In the genomic region with DNA sequence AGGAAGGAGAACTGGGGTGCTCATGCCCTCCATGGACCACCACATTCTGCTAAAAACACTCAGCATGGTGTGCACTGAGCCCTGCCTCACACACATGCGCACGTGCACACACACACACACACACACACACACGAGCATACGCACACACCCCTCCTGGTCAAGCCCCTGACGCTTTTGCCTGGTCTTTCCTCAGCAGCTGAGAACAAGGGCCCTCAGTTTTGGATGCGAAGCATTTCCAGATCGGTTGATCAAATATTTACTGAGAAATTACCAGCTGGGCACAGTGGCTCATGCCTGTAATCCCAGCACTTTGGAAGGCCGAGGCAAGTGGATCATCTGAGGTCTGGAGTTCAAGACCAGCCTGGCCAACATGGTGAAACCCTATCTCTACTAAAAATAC, we compare ENCODE assay signal across 19 cellular contexts. TPM values are rescaled to one million over a fixed set of nuclear protein-coding genes. Genes with fewer than 3 reads are reported as not detected.
DNase-seq lines count a peak whose midpoint lies in the region; ATAC-seq and TF ChIP-seq lines count a peak whose summit lies in the region.
"Had no signal": no experiment of that assay in that cellular context is flagged by ENCODE, and none has a peak within 500 bp of the region (broad histone marks: within the 10 kb centered on the region; RNA-seq: fewer than 3 reads in every experiment).

No MANE protein-coding gene starts in this region.

- H3K14ac ChIP-seq in IMR-90 (replicated peaks; ENCODE audit: low read depth, low read length) = no peak overlapping the region

- H2AK5ac ChIP-seq in IMR-90 (ENCODE audit: low read depth, low read length) = no peak overlapping the region

- H3K4me1 Mint-ChIP-seq in neural progenitor cell = peaks cover 37% of the 10 kb centered on the region

- WGBS in IMR-90 (ENCODE audit: extremely low coverage in 2 of 2, insufficient read length in 1 of 2), 2 experiments = 80% methylated on average over 8 of the region's 8 CpGs; no CpG with 5 or more reads in 1 of the 2 experiments
- 13 to 21% methylated on average over 4 to 8 of the region's 8 CpGs for WGBS in body of pancreas, 2 donors

- peak overlapping the region; percentile 27 for H3K27ac Mint-ChIP-seq in neural progenitor cell

- peaks cover 6% of the 10 kb centered on the region for H3F3A ChIP-seq in neural progenitor cell (ENCODE audit: low read depth)

- no peak overlapping the region for H4K8ac ChIP-seq in IMR-90 (ENCODE audit: low read depth in 2 of 2, low read length in 2 of 2)

- H3K9ac ChIP-seq in IMR-90 (ENCODE audit: low read depth, low read length) (no peak overlapping the region), neural progenitor cell (no peak overlapping the region)

- no peaks in the 10 kb centered on the region for H3K79me2 ChIP-seq in neural progenitor cell (ENCODE audit: low read depth)

- H3K27me3 Mint-ChIP-seq in neural progenitor cell (ENCODE audit: insufficient read depth, low read depth) = peaks cover 11% of the 10 kb centered on the region

- POLR2A ChIA-PET in IMR-90 (lab: Charles Lee; ENCODE audit: unreplicated experiment) = no interaction called here

- no peak overlapping the region for H2BK5ac ChIP-seq in IMR-90 (ENCODE audit: low read depth, low read length, poor library complexity, severe bottlenecking)

- H3K36me3 Mint-ChIP-seq in neural progenitor cell = peaks cover 2% of the 10 kb centered on the region

- H3K23ac ChIP-seq in IMR-90 (ENCODE audit: low read depth, low read length) = no peak overlapping the region

- TF ChIP-seq CTCF in IMR-90 (conservative IDR thresholded peaks at IDR 0.05; ENCODE audit: low read depth, low read length) = no peak
- TF ChIP-seq CTCF in body of pancreas (IDR thresholded peaks at IDR 0.05) = no peak
- TF ChIP-seq CTCF in neural progenitor cell (IDR thresholded peaks at IDR 0.05) = no peak
- TF ChIP-seq CTCF in GM10266 (IDR thresholded peaks at IDR 0.05; ENCODE audit: control insufficient read depth, insufficient read depth, low read depth, missing control alignments) = no peak

- H2AFZ ChIP-seq in IMR-90 (replicated peaks; ENCODE audit: low read length, poor library complexity) = peak overlapping the region; percentile 33
- H2AFZ ChIP-seq in neural progenitor cell (replicated peaks) = no peak overlapping the region

- BruUV-seq in IMR-90 (replicated peaks; lab: Mats Ljungman, UMichigan) = no TSS peak

- no peak overlapping the region for H3K4me3 Mint-ChIP-seq in neural progenitor cell

- H4K5ac ChIP-seq in IMR-90 (ENCODE audit: low read depth, low read length) = no peak overlapping the region

- H3K4me2 ChIP-seq in IMR-90 (ENCODE audit: low read depth, low read length) = no peak overlapping the region
- no peak overlapping the region for H3K4me2 ChIP-seq in neural progenitor cell

- no peak overlapping the region for H3K4ac ChIP-seq in IMR-90 (ENCODE audit: low read depth, low read length)

- no peak overlapping the region for H2BK15ac ChIP-seq in IMR-90 (ENCODE audit: low read depth, low read length)

- DNase-seq in SHP77 (lab: John Stamatoyannopoulos, UW) (peak; percentile 47), SHP77 treated with DMSO at 0.1 percent for 48 hours (lab: John Stamatoyannopoulos, UW) (no peak), IMR-90 (no peak), body of pancreas (peak; percentile 39 to 71 (median 50)), neural progenitor cell (ENCODE audit: low spot score) (no peak), GM10266 (ENCODE audit: extremely low spot score) (no peak), erythroblast (lab: John Stamatoyannopoulos, UW) (no peak)
- DNase-seq: GOT3, MG63, NCI-H1048, NCI-H1417 treated with DMSO at 0.1 percent for 48 hours, NCI-H1930, NCI-H510A, PC-3, Right ventricle myocardium superior had no signal

- ATAC-seq in IMR-90 (ENCODE audit: low read depth) (no peak), body of pancreas (peak; percentile 59), GM19467 (IDR thresholded peaks at IDR 0.05; ENCODE audit: unreplicated experiment) (no peak)
- ATAC-seq: HCT116, PC-3 had no signal

- H2AK9ac ChIP-seq in IMR-90 (replicated peaks; ENCODE audit: low read depth, low read length, poor library complexity) = no peak overlapping the region

- intact Hi-C loops in IMR-90 (cut with micrococcal nuclease) = no loop called here
- intact Hi-C loops in body of pancreas (cut with DNase I) = no loop called here

- no peaks in the 10 kb centered on the region; the same call in 1 of the 2 replicates for H3K27me3 ChIP-seq in IMR-90 (ENCODE audit: control insufficient read depth, insufficient read depth, low read length)
- H3K27me3 ChIP-seq in body of pancreas = no peaks in the 10 kb centered on the region
- no peaks in the 10 kb centered on the region for H3K27me3 ChIP-seq in neural progenitor cell
- H3K27me3 ChIP-seq: MG63 had no signal

- H3K56ac ChIP-seq in IMR-90 (ENCODE audit: extremely low read depth, insufficient read depth, low read length) = no peak overlapping the region

- H3K9me3 Mint-ChIP-seq in neural progenitor cell = peaks cover 23% of the 10 kb centered on the region

- no peaks in the 10 kb centered on the region for H4K20me1 ChIP-seq in IMR-90 (ENCODE audit: insufficient read depth, low read length)
- no peaks in the 10 kb centered on the region for H4K20me1 ChIP-seq in neural progenitor cell (ENCODE audit: low read depth)

- H3K4me1 ChIP-seq in IMR-90 (ENCODE audit: control insufficient read depth, insufficient read depth, low read length) (peaks cover 6% of the 10 kb centered on the region), body of pancreas (peaks cover 8% of the 10 kb centered on the region), neural progenitor cell (no peaks in the 10 kb centered on the region)

- no peak overlapping the region for H3K18ac ChIP-seq in IMR-90 (ENCODE audit: low read depth, low read length)

- H2BK120ac ChIP-seq in IMR-90 (ENCODE audit: low read depth, low read length) = no peak overlapping the region

- H3K36me3 ChIP-seq in IMR-90 (ENCODE audit: control insufficient read depth, insufficient read depth, low read length) (no peaks in the 10 kb centered on the region), body of pancreas (replicated peaks in 1 of 2; ENCODE audit: insufficient read depth in 1 of 2, low read depth in 2 of 2) (no peaks in the 10 kb centered on the region), neural progenitor cell (no peaks in the 10 kb centered on the region)
- H3K36me3 ChIP-seq: MG63 had no signal

- H4K91ac ChIP-seq in IMR-90 (ENCODE audit: insufficient read depth, low read depth, low read length) = no peak overlapping the region

- H3K4me3 ChIP-seq in IMR-90 (ENCODE audit: insufficient read depth, low read depth, low read length) = no peak overlapping the region
- no peak overlapping the region for H3K4me3 ChIP-seq in body of pancreas
- no peak overlapping the region for H3K4me3 ChIP-seq in neural progenitor cell
- H3K4me3 ChIP-seq: MG63, SK-N-MC had no signal

- in situ Hi-C loops in IMR-90 (cut with MboI; ENCODE audit: low sequenced_read_pairs) = no loop called here

- CTCF ChIA-PET in IMR-90 (lab: Yijun Ruan, JAX) = interaction anchor here (0.6 to 1.3 kb wide), 2 partner anchors 11 to 322 kb away, joined by 3 to 4 read pairs; no protein-coding TSS in a partner anchor

- no peak overlapping the region for H3K27ac ChIP-seq in IMR-90 (ENCODE audit: insufficient read depth, low read length)
- H3K27ac ChIP-seq in body of pancreas = peak overlapping the region in 2 of 4 donors; percentile 29 to 55
- no peak overlapping the region for H3K27ac ChIP-seq in neural progenitor cell
- H3K27ac ChIP-seq: C4-2B, SK-N-MC had no signal

- peaks cover 21% of the 10 kb centered on the region for H3K9me3 ChIP-seq in IMR-90 (ENCODE audit: control insufficient read depth, insufficient read depth, low read length)
- no peaks in the 10 kb centered on the region for H3K9me3 ChIP-seq in body of pancreas
- peaks cover 7% of the 10 kb centered on the region for H3K9me3 ChIP-seq in neural progenitor cell (ENCODE audit: low read depth)

- TF ChIP-seq RAD21 in IMR-90 (IDR thresholded peaks at IDR 0.05; ENCODE audit: low read length) = no peak

- TF ChIP-seq POLR2A in IMR-90 (IDR thresholded peaks at IDR 0.05; ENCODE audit: low read depth, low read length) (no peak), body of pancreas (IDR thresholded peaks at IDR 0.05) (no peak), erythroblast (IDR thresholded peaks at IDR 0.05; ENCODE audit: low read length) (no peak)

- no peaks in the 10 kb centered on the region for H3K79me1 ChIP-seq in IMR-90 (ENCODE audit: low read depth in 1 of 2, low read length in 2 of 2)

- H3K9me1 ChIP-seq in IMR-90 (ENCODE audit: insufficient read depth, low read length) = peaks cover 14% of the 10 kb centered on the region

- dilution Hi-C loops in IMR-90 (cut with HindIII; ENCODE audit: low sequenced_read_pairs, unreplicated experiment) = no loop called here

- H2BK20ac ChIP-seq in IMR-90 (ENCODE audit: low read depth, low read length) = no peak overlapping the region

TF ChIP-seq in IMR-90, 13 proteins besides CTCF, POLR2A, EP300 and RAD21 (continues in another document):
- no peak for TF ChIP-seq NFE2L2 (IDR thresholded peaks at IDR 0.05; ENCODE audit: low read depth, low read length)
- no peak for TF ChIP-seq RCOR1 (IDR thresholded peaks at IDR 0.05; ENCODE audit: insufficient replicate concordance, low read length)
- TF ChIP-seq CHD1 (IDR thresholded peaks at IDR 0.05; ENCODE audit: low read depth, low read length) = no peak
- TF ChIP-seq BHLHE40 (IDR thresholded peaks at IDR 0.05; ENCODE audit: low read depth, low read length) = no peak
- TF ChIP-seq MAFK (IDR thresholded peaks at IDR 0.05; ENCODE audit: low read depth, low read length) = no peak
- TF ChIP-seq RFX5 (IDR thresholded peaks at IDR 0.05; ENCODE audit: low read depth, low read length) = no peak
- TF ChIP-seq FOS (IDR thresholded peaks at IDR 0.05; ENCODE audit: low read depth, low read length) = no peak
- TF ChIP-seq, protein P1, sequence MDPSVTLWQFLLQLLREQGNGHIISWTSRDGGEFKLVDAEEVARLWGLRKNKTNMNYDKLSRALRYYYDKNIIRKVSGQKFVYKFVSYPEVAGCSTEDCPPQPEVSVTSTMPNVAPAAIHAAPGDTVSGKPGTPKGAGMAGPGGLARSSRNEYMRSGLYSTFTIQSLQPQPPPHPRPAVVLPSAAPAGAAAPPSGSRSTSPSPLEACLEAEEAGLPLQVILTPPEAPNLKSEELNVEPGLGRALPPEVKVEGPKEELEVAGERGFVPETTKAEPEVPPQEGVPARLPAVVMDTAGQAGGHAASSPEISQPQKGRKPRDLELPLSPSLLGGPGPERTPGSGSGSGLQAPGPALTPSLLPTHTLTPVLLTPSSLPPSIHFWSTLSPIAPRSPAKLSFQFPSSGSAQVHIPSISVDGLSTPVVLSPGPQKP (IDR thresholded peaks at IDR 0.05; ENCODE audit: borderline replicate concordance, low read depth, low read length) = no peak
- TF ChIP-seq MAZ (IDR thresholded peaks at IDR 0.05; ENCODE audit: borderline replicate concordance, low read depth, low read length) = no peak
- TF ChIP-seq MXI1 (IDR thresholded peaks at IDR 0.05; ENCODE audit: borderline replicate concordance, low read depth, low read length) = no peak

RNA-seq across cellular contexts. Expression of gene RAI1, which starts 20.1 kb away (rescaled TPM):
- total RNA-seq in IMR-90 (2012; rRNA removed) (1.8 and 1.9 TPM in 2 replicates), body of pancreas (10 to 100 TPM; 16.3 to 41.5 TPM), neural progenitor cell (ENCODE audit: low replicate concordance) (18.0 and 27.4 TPM in 2 replicates)
- 10.5 and 14.0 TPM in 2 replicates for polyA plus RNA-seq in IMR-90 (2012; rRNA removed)
- polyA plus RNA-seq in IMR-90 (2012; cell fraction: cytosol; rRNA removed) = 5.5 and 10.5 TPM in 2 replicates
- polyA plus RNA-seq in IMR-90 (2012; cell fraction: nucleus; rRNA removed; ENCODE audit: low replicate concordance) = 18.8 and 32.7 TPM in 2 replicates

Comparison
In these comparisons a context has a peak if more than half of its experiments do, and no peak if none do; other contexts are left out.
1. DNase-seq: peak in SHP77 (2 of 2) and body of pancreas (4 of 4); none in SHP77 treated with DMSO at 0.1 percent for 48 hours (single experiment), IMR-90 (single experiment), neural progenitor cell (single experiment), GM10266 (single experiment) and erythroblast (0 of 2).